Comparison of ENCODE assay signal across 2 cellular contexts in genomic region chr1:13829152-13829769, GRCh38.
TF ChIP-seq lines count a peak whose summit lies in the region.

No MANE protein-coding gene starts in this region.

TF ChIP-seq in HCT116, 20 proteins besides CTCF, POLR2A, EP300 and RAD21 (continued from another document):
- no peak for TF ChIP-seq TCF7L2 (IDR thresholded peaks at IDR 0.05; ENCODE audit: borderline replicate concordance, extremely low read depth, insufficient read depth, insufficient read length)
- TF ChIP-seq CEBPB (IDR thresholded peaks at IDR 0.05; ENCODE audit: low read depth), result no peak
- no peak for TF ChIP-seq ZFX (IDR thresholded peaks at IDR 0.05)
- TF ChIP-seq EZH2 (IDR thresholded peaks at IDR 0.05), result no peak
- TF ChIP-seq FOSL1 (IDR thresholded peaks at IDR 0.05; ENCODE audit: low read depth), result no peak
- no peak for TF ChIP-seq SRF (IDR thresholded peaks at IDR 0.05; ENCODE audit: low read depth)
- TF ChIP-seq CBX3 (IDR thresholded peaks at IDR 0.05; ENCODE audit: low read depth), result no peak
- TF ChIP-seq, protein P1, sequence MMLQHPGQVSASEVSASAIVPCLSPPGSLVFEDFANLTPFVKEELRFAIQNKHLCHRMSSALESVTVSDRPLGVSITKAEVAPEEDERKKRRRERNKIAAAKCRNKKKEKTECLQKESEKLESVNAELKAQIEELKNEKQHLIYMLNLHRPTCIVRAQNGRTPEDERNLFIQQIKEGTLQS (IDR thresholded peaks at IDR 0.05), result no peak
- TF ChIP-seq MAX (IDR thresholded peaks at IDR 0.05), result no peak
- TF ChIP-seq YY1 (IDR thresholded peaks at IDR 0.05; ENCODE audit: extremely low read depth, insufficient replicate concordance, low read depth, low read length), result no peak
- no peak for TF ChIP-seq SIN3A (IDR thresholded peaks at IDR 0.05; ENCODE audit: low read depth)
- TF ChIP-seq EZH2phosphoT487 (IDR thresholded peaks at IDR 0.05; ENCODE audit: borderline replicate concordance), result no peak
- TF ChIP-seq ELF1 (IDR thresholded peaks at IDR 0.05; ENCODE audit: borderline replicate concordance, low read depth), result no peak
- TF ChIP-seq POLR2AphosphoS5 (IDR thresholded peaks at IDR 0.05; ENCODE audit: low read depth, low read length), result no peak
- TF ChIP-seq REST (IDR thresholded peaks at IDR 0.05; ENCODE audit: low read depth), result no peak
- TF ChIP-seq JUND (IDR thresholded peaks at IDR 0.05), result no peak
TF ChIP-seq in HCT116: peak in this region for 0.

TF ChIP-seq in WTC11, 78 proteins besides CTCF, POLR2A, EP300 and RAD21:
- TF ChIP-seq, protein P1 (CRISPR knock-in tag; conservative IDR thresholded peaks at IDR 0.05), result no peak
- no peak for TF ChIP-seq PRRX2 (CRISPR knock-in tag; IDR thresholded peaks at IDR 0.05)
- peak; percentile 56; the same call in 1 of the 2 replicates for TF ChIP-seq USF1 (CRISPR knock-in tag; IDR thresholded peaks at IDR 0.05)
- TF ChIP-seq USF2 (CRISPR knock-in tag; IDR thresholded peaks at IDR 0.05), result peak; percentile 77
- TF ChIP-seq TCF7 (CRISPR knock-in tag; IDR thresholded peaks at IDR 0.05; ENCODE audit: low read depth), result no peak
